Comparison of ENCODE assay signal across 41 cellular contexts in the genomic region with DNA sequence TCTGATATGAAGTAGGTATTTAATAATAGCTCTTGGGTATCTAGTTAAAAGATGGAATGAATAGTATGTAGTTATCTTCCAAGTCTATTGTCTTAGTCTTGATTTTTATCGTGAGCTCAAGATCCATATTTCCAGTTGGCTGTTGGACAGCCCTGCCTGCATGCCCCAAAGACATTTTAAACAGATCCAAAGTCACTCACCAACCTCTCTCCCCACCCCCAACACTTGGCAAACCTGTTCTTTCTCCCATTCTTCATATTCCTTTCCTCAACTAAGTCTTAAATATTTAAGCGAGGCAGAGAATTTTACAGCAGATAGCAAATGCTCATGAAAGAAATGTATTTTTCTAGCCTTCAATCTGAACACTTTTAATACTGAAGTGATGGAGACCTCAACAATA.
"Had no signal": no experiment of that assay in that cellular context is flagged by ENCODE, and none has a peak within 500 bp of the region (broad histone marks: within the 10 kb centered on the region; RNA-seq: fewer than 3 reads in every experiment).

No MANE protein-coding gene starts in this region.

- H3K9me3 ChIP-seq: adrenal gland, ascending aorta, body of pancreas had no signal

- H3K36me3 ChIP-seq: adrenal gland, ascending aorta, brain microvascular endothelial cell, breast epithelium, cardiac muscle cell had no signal

- H3K27ac ChIP-seq: adrenal gland, ascending aorta, body of pancreas, brain microvascular endothelial cell, breast epithelium, cardiac muscle cell had no signal

- H3K4me1 Mint-ChIP-seq: activated naive CD4-positive, alpha-beta T cell treated with anti-CD3 and anti-CD28 coated beads, Interleukin-2, amount 10 ng/mL, durations not matched to agents 7 days and 5 days; activated naive CD4-positive, alpha-beta T cell treated with anti-CD3 and anti-CD28 coated beads, Interleukin-2, amount 50 U/mL, for 24 hours; activated naive CD8-positive, alpha-beta T cell treated with anti-CD3 and anti-CD28 coated beads for 36 hours; activated naive CD8-positive, alpha-beta T cell treated with anti-CD3 and anti-CD28 coated beads, Interleukin-2, amount 10 ng/mL, durations not matched to agents 7 days and 5 days; activated naive CD8-positive, alpha-beta T cell treated with anti-CD3 and anti-CD28 coated beads, Interleukin-2, amount 50 U/mL, for 24 hours; activated T-helper 17 cell treated with anti-CD3 and anti-CD28 coated beads, Interleukin-2, amount 50 U/mL, for 72 hours; brain; central memory CD8-positive, alpha-beta T cell had no signal

- ATAC-seq: activated naive CD4-positive, alpha-beta T cell treated with anti-CD3 and anti-CD28 coated beads, Interleukin-2, amount 50 U/mL, for 72 hours; activated naive CD8-positive, alpha-beta T cell treated with anti-CD3 and anti-CD28 coated beads, Interleukin-2, amount 50 U/mL, for 24 hours; activated T-cell treated with anti-CD3 and anti-CD28 coated beads, Interleukin-2, amount 50 U/mL, for 4 hours; activated T-cell treated with anti-CD3 and anti-CD28 coated beads, Interleukin-2, amount 50 U/mL, for 72 hours; activated T-helper 17 cell treated with anti-CD3 and anti-CD28 coated beads, Interleukin-2, amount 50 U/mL, for 72 hours; body of pancreas had no signal

- H3K27me3 ChIP-seq: adrenal gland, ascending aorta, body of pancreas, brain microvascular endothelial cell, breast epithelium, cardiac muscle cell had no signal

- H3K4me3 ChIP-seq: adrenal gland, ascending aorta, body of pancreas, breast epithelium, cardiac muscle cell had no signal

- DNase-seq: activated effector memory CD4-positive, alpha-beta T cell treated with anti-CD3 and anti-CD28 coated beads, Interleukin-2, amount 50 U/mL, for 16 hours; activated effector memory CD4-positive, alpha-beta T cell treated with Interleukin-2 at 50 U/mL for 16 hours; activated gamma-delta T cell; activated gamma-delta T cell treated with Interleukin-2 at 50 U/mL for 16 hours; activated naive CD4-positive, alpha-beta T cell; activated naive CD4-positive, alpha-beta T cell treated with anti-CD3 and anti-CD28 coated beads for 36 hours; activated naive CD4-positive, alpha-beta T cell treated with anti-CD3 and anti-CD28 coated beads, Interleukin-2, amount 10 ng/mL, durations not matched to agents 7 days and 5 days; activated naive CD4-positive, alpha-beta T cell treated with anti-CD3 and anti-CD28 coated beads, Interleukin-2, amount 50 U/mL, for 16 hours; activated naive CD4-positive, alpha-beta T cell treated with Interleukin-2 at 50 U/mL for 16 hours; activated naive CD8-positive, alpha-beta T cell treated with anti-CD3 and anti-CD28 coated beads for 36 hours; activated naive CD8-positive, alpha-beta T cell treated with anti-CD3 and anti-CD28 coated beads, Interleukin-2, amount 10 ng/mL, durations not matched to agents 7 days and 5 days; activated naive CD8-positive, alpha-beta T cell treated with anti-CD3 and anti-CD28 coated beads, Interleukin-2, amount 50 U/mL, for 24 hours; activated T-cell treated with anti-CD3 and anti-CD28 coated beads for 4 hours; activated T-cell treated with anti-CD3 and anti-CD28 coated beads, Interleukin-2, amount 50 U/mL, for 1 hour; activated T-cell treated with anti-CD3 and anti-CD28 coated beads, Interleukin-2, amount 50 U/mL, for 24 hours; activated T-cell treated with anti-CD3 and anti-CD28 coated beads, Interleukin-2, amount 50 U/mL, for 4 hours; activated T-cell treated with anti-CD3 and anti-CD28 coated beads, Interleukin-2, amount 50 U/mL, for 48 hours; activated T-cell treated with anti-CD3 and anti-CD28 coated beads, Interleukin-2, amount 50 U/mL, for 72 hours; adrenal gland; amniotic stem cell; amygdala; anterior cingulate cortex; aorta; body of pancreas; brain microvascular endothelial cell; caudate nucleus; central memory CD4-positive, alpha-beta T cell; cerebellar nuclear complex had no signal

- FAIRE-seq: astrocyte, bronchial epithelial cell had no signal

- H3K36me3 Mint-ChIP-seq: activated naive CD4-positive, alpha-beta T cell treated with anti-CD3 and anti-CD28 coated beads, Interleukin-2, amount 10 ng/mL, durations not matched to agents 7 days and 5 days; activated naive CD4-positive, alpha-beta T cell treated with anti-CD3 and anti-CD28 coated beads, Interleukin-2, amount 50 U/mL, for 24 hours; activated naive CD4-positive, alpha-beta T cell treated with anti-CD3 and anti-CD28 coated beads, Interleukin-2, amount 50 U/mL, for 72 hours; activated naive CD8-positive, alpha-beta T cell; activated naive CD8-positive, alpha-beta T cell treated with anti-CD3 and anti-CD28 coated beads for 36 hours; activated naive CD8-positive, alpha-beta T cell treated with anti-CD3 and anti-CD28 coated beads, Interleukin-2, amount 10 ng/mL, durations not matched to agents 7 days and 5 days; brain had no signal

- H3K4me3 Mint-ChIP-seq: activated naive CD4-positive, alpha-beta T cell treated with anti-CD3 and anti-CD28 coated beads for 36 hours; activated naive CD4-positive, alpha-beta T cell treated with anti-CD3 and anti-CD28 coated beads, Interleukin-2, amount 10 ng/mL, durations not matched to agents 7 days and 5 days; activated naive CD4-positive, alpha-beta T cell treated with anti-CD3 and anti-CD28 coated beads, Interleukin-2, amount 50 U/mL, for 24 hours; activated naive CD8-positive, alpha-beta T cell; activated naive CD8-positive, alpha-beta T cell treated with anti-CD3 and anti-CD28 coated beads for 36 hours; activated naive CD8-positive, alpha-beta T cell treated with anti-CD3 and anti-CD28 coated beads, Interleukin-2, amount 10 ng/mL, durations not matched to agents 7 days and 5 days; activated naive CD8-positive, alpha-beta T cell treated with anti-CD3 and anti-CD28 coated beads, Interleukin-2, amount 50 U/mL, for 24 hours; activated T-cell treated with anti-CD3 and anti-CD28 coated beads, Interleukin-2, amount 50 U/mL, for 24 hours; activated T-cell treated with anti-CD3 and anti-CD28 coated beads, Interleukin-2, amount 50 U/mL, for 4 hours; activated T-cell treated with anti-CD3 and anti-CD28 coated beads, Interleukin-2, amount 50 U/mL, for 72 hours; activated T-helper 1 cell treated with anti-CD3 and anti-CD28 coated beads, Interleukin-12 subunit alpha, Interleukin-12 subunit beta, Interleukin-2, Interleukin-4 antibody, amounts not matched to agents 30 ng/mL and 10 ng/mL and 1 ng/mL, durations not matched to agents 14 hours and 24 hours and 36 hours; activated T-helper 17 cell treated with anti-CD3 and anti-CD28 coated beads, Interleukin-2, amount 50 U/mL, for 72 hours; brain; central memory CD8-positive, alpha-beta T cell had no signal

- H3K27ac Mint-ChIP-seq: activated naive CD4-positive, alpha-beta T cell treated with anti-CD3 and anti-CD28 coated beads for 36 hours; activated naive CD4-positive, alpha-beta T cell treated with anti-CD3 and anti-CD28 coated beads, Interleukin-2, amount 10 ng/mL, durations not matched to agents 7 days and 5 days; activated naive CD4-positive, alpha-beta T cell treated with anti-CD3 and anti-CD28 coated beads, Interleukin-2, amount 50 U/mL, for 24 hours; activated naive CD4-positive, alpha-beta T cell treated with anti-CD3 and anti-CD28 coated beads, Interleukin-2, amount 50 U/mL, for 72 hours; activated naive CD8-positive, alpha-beta T cell; activated naive CD8-positive, alpha-beta T cell treated with anti-CD3 and anti-CD28 coated beads for 36 hours; activated naive CD8-positive, alpha-beta T cell treated with anti-CD3 and anti-CD28 coated beads, Interleukin-2, amount 10 ng/mL, durations not matched to agents 7 days and 5 days; activated naive CD8-positive, alpha-beta T cell treated with anti-CD3 and anti-CD28 coated beads, Interleukin-2, amount 50 U/mL, for 24 hours; activated T-cell treated with anti-CD3 and anti-CD28 coated beads, Interleukin-2, amount 50 U/mL, for 24 hours; activated T-cell treated with anti-CD3 and anti-CD28 coated beads, Interleukin-2, amount 50 U/mL, for 72 hours; activated T-helper 1 cell treated with anti-CD3 and anti-CD28 coated beads, Interleukin-12 subunit alpha, Interleukin-12 subunit beta, Interleukin-2, Interleukin-4 antibody, amounts not matched to agents 30 ng/mL and 10 ng/mL and 1 ng/mL, durations not matched to agents 14 hours and 24 hours and 36 hours; activated T-helper 17 cell treated with anti-CD3 and anti-CD28 coated beads, Interleukin-2, amount 50 U/mL, for 72 hours; activated T-helper 2 cell treated with anti-CD3 and anti-CD28 coated beads, Interferon-gamma antibody, Interleukin-2, Interleukin-4, amounts not matched to agents 10 μg/mL and 5 μg/mL and 100 μg/mL, durations not matched to agents 14 hours and 24 hours and 36 hours; brain had no signal

- H3K9me3 Mint-ChIP-seq: activated naive CD4-positive, alpha-beta T cell treated with anti-CD3 and anti-CD28 coated beads for 36 hours; activated naive CD4-positive, alpha-beta T cell treated with anti-CD3 and anti-CD28 coated beads, Interleukin-2, amount 10 ng/mL, durations not matched to agents 7 days and 5 days; activated naive CD4-positive, alpha-beta T cell treated with anti-CD3 and anti-CD28 coated beads, Interleukin-2, amount 50 U/mL, for 24 hours; activated naive CD4-positive, alpha-beta T cell treated with anti-CD3 and anti-CD28 coated beads, Interleukin-2, amount 50 U/mL, for 72 hours; activated naive CD8-positive, alpha-beta T cell treated with anti-CD3 and anti-CD28 coated beads for 36 hours; activated naive CD8-positive, alpha-beta T cell treated with anti-CD3 and anti-CD28 coated beads, Interleukin-2, amount 10 ng/mL, durations not matched to agents 7 days and 5 days; activated naive CD8-positive, alpha-beta T cell treated with anti-CD3 and anti-CD28 coated beads, Interleukin-2, amount 50 U/mL, for 24 hours; activated T-cell treated with anti-CD3 and anti-CD28 coated beads, Interleukin-2, amount 50 U/mL, for 24 hours; activated T-cell treated with anti-CD3 and anti-CD28 coated beads, Interleukin-2, amount 50 U/mL, for 4 hours; activated T-cell treated with anti-CD3 and anti-CD28 coated beads, Interleukin-2, amount 50 U/mL, for 72 hours; activated T-helper 1 cell treated with anti-CD3 and anti-CD28 coated beads, Interleukin-12 subunit alpha, Interleukin-12 subunit beta, Interleukin-2, Interleukin-4 antibody, amounts not matched to agents 30 ng/mL and 10 ng/mL and 1 ng/mL, durations not matched to agents 14 hours and 24 hours and 36 hours; activated T-helper 17 cell treated with anti-CD3 and anti-CD28 coated beads, Interleukin-2, amount 50 U/mL, for 72 hours; activated T-helper 2 cell treated with anti-CD3 and anti-CD28 coated beads, Interferon-gamma antibody, Interleukin-2, Interleukin-4, amounts not matched to agents 10 μg/mL and 5 μg/mL and 100 μg/mL, durations not matched to agents 14 hours and 24 hours and 36 hours; central memory CD8-positive, alpha-beta T cell had no signal

- H3K4me1 ChIP-seq: adrenal gland, ascending aorta, body of pancreas, breast epithelium had no signal
